Comparison of ENCODE assay signal across 8 cellular contexts in the genomic region with DNA sequence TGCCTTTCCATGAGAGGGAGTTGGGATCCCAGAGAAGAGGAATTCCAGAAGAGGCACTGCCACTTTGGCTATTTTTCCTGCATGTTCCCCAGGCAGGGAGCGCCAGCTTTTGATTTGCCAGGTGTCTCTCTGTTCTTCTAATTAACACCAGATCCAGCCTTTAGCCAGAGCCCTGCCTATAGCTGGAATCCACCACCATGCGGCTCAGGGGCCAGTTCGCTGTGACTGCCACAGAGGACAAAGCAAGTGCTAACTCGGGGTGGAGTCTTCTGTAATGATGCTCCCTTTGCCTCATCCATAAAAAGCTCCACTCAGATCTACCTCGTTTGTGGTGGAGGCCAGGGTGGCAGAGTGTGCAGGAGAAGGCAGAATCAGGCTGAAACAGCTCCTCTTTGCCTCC. TPM values are rescaled to one million over a fixed set of nuclear protein-coding genes. Genes with fewer than 3 reads are reported as not detected.
A peak's percentile ranks its signal among the peaks of the same experiment; 100 is the strongest.
DNase-seq lines count a peak whose midpoint lies in the region; ATAC-seq and TF ChIP-seq lines count a peak whose summit lies in the region.

No MANE protein-coding gene starts in this region.

- no peaks in the 10 kb centered on the region for H3K27me3 ChIP-seq in AG04450 (ENCODE audit: control insufficient read depth, insufficient read depth, low read length)
- peaks cover 8% of the 10 kb centered on the region for H3K27me3 ChIP-seq in mucosa of stomach (ENCODE audit: control insufficient read depth, insufficient read depth, low read length)

- CTCF ChIA-PET in AG04450 (lab: Charles Lee): interaction anchor here (0.6 to 2.5 kb wide), 6 partner anchors 8 to 55 kb away, joined by 3 to 9 read pairs (median 4); no protein-coding TSS in a partner anchor

- H3K4me1 ChIP-seq in mucosa of stomach (ENCODE audit: control insufficient read depth, insufficient read depth, low read length): peaks cover 14% of the 10 kb centered on the region

- DNase-seq in AG04450 (ENCODE audit: low read depth, low spot score) (no peak), HuH-7.5 (ENCODE audit: low spot score) (peak; percentile 47), caudate nucleus (lab: John Stamatoyannopoulos, UW) (peak in 1 of 61 donors; percentile 87), NCI-H1092 (lab: John Stamatoyannopoulos, UW) (no peak), NCI-H524 (lab: John Stamatoyannopoulos, UW) (no peak)
- no peak for DNase-seq in activated CD4-positive, CD25-positive, alpha-beta regulatory T cell (lab: John Stamatoyannopoulos, UW)

- H3K27ac ChIP-seq in AG04450 (ENCODE audit: low read depth, low read length): peak overlapping the region; percentile 90
- peak overlapping the region; percentile 85 for H3K27ac ChIP-seq in caudate nucleus (ENCODE audit: low read depth, low read length)

- H3K36me3 ChIP-seq in mucosa of stomach (ENCODE audit: control insufficient read depth, insufficient read depth, low read length): no peaks in the 10 kb centered on the region

- H3K4me3 ChIP-seq in AG04450 (ENCODE audit: low read depth, low read length) (peak overlapping the region; percentile 55; the same call in 1 of the 2 replicates), mucosa of stomach (ENCODE audit: low read length) (no peak overlapping the region)

- no peaks in the 10 kb centered on the region; the same call in 1 of the 2 replicates for H3K9me3 ChIP-seq in AG04450 (ENCODE audit: control insufficient read depth, insufficient read depth, low read length)
- no peaks in the 10 kb centered on the region for H3K9me3 ChIP-seq in mucosa of stomach (ENCODE audit: control insufficient read depth, low read length)

- TF ChIP-seq CTCF in AG04450 (IDR thresholded peaks at IDR 0.05; ENCODE audit: low read depth, low read length): no peak

- ATAC-seq in HG03354 (IDR thresholded peaks at IDR 0.05; ENCODE audit: poor library complexity, severe bottlenecking, unreplicated experiment): no peak

- peak overlapping the region; percentile 76 for H3K9ac ChIP-seq in mucosa of stomach (ENCODE audit: low read length)

- POLR2A ChIA-PET in AG04450 (lab: Yijun Ruan, JAX): interaction anchor here (0.6 to 4.7 kb wide), 13 partner anchors 10 to 793 kb away, joined by 3 to 78 read pairs (median 8); partner anchors contain the start of genes CTDSP2, EEF1AKMT3 and METTL1

RNA-seq across cellular contexts. Expression of gene CTDSP2, which starts 17.9 kb away (rescaled TPM):
- polyA plus RNA-seq in AG04450 (2011; rRNA removed): 292 and 305 TPM in 2 replicates
- 367 and 414 TPM in 2 replicates for polyA minus RNA-seq in AG04450 (2011; rRNA and poly(A)+ RNA removed)

RNA-seq across cellular contexts. Expression of gene AVIL, which starts 45.8 kb away (rescaled TPM):
- polyA plus RNA-seq in AG04450 (2011; rRNA removed): 3.5 and 4.7 TPM in 2 replicates
- polyA minus RNA-seq in AG04450 (2011; rRNA and poly(A)+ RNA removed): 2.7 and 4.4 TPM in 2 replicates
